ENCODE assay signal across 27 cellular contexts in genomic region chr10:120308590-120308989, GRCh38.
"Had no signal": no experiment of that assay in that cellular context is flagged by ENCODE, and none has a peak within 500 bp of the region (broad histone marks: within the 10 kb centered on the region; RNA-seq: fewer than 3 reads in every experiment).

No MANE protein-coding gene starts in this region.

- H3K9me3 ChIP-seq: neutrophil, pancreas, prostate gland, right lobe of liver, spleen, suprapubic skin, testis, tibial artery, transverse colon, upper lobe of right lung, uterus had no signal

- H3K36me3 ChIP-seq: neutrophil, pancreas, prostate gland, right lobe of liver, spleen, suprapubic skin, tibial artery, transverse colon, upper lobe of right lung, uterus had no signal

- H3K4me3 ChIP-seq: pancreas, prostate gland, right lobe of liver, skin epidermis, smooth muscle cell, spleen, suprapubic skin, testis, tibial artery, transverse colon, upper lobe of right lung, uterus had no signal

- H3K4me1 ChIP-seq: pancreas, prostate gland, right lobe of liver, spleen, suprapubic skin, testis, tibial artery, transverse colon, upper lobe of right lung, uterus had no signal

- DNase-seq: naive thymus-derived CD4-positive, alpha-beta T cell; natural killer cell; nucleus accumbens; pancreas; right cardiac atrium; right lobe of liver; spleen; stimulated activated CD4-positive, alpha-beta T cell treated with anti-CD3 and anti-CD28 coated beads, Interleukin-12 subunit alpha, Interleukin-12 subunit beta, amount 100 ng/mL, for 4 hours; stimulated activated CD4-positive, alpha-beta T cell treated with anti-CD3 and anti-CD28 coated beads, Interleukin-1b, Interleukin-23, amount 100 ng/mL, for 48 hours; stimulated activated CD4-positive, alpha-beta T cell treated with anti-CD3 and anti-CD28 coated beads, Interleukin-4, amount 100 ng/mL, for 1 hour; stimulated activated CD4-positive, alpha-beta T cell treated with anti-CD3 and anti-CD28 coated beads, Interleukin-4, amount 100 ng/mL, for 4 hours; stimulated activated CD8-positive, alpha-beta memory T cell treated with anti-CD3 and anti-CD28 coated beads, Interleukin-4, amount 100 ng/mL, for 48 hours; stimulated activated naive CD4-positive, alpha-beta T cell; stimulated activated naive CD8-positive, alpha-beta T cell treated with anti-CD3 and anti-CD28 coated beads, Interleukin-15, amount 100 ng/mL, for 72 hours; stimulated activated naive CD8-positive, alpha-beta T cell treated with anti-CD3 and anti-CD28 coated beads, Interleukin-15, Interleukin-2, amounts not matched to agents 100 U/mL and 50 U/mL, for 24 hours; substantia nigra; testis; tibial artery; transverse colon; upper lobe of right lung; uterus had no signal

- H3K27ac ChIP-seq: neutrophil, pancreas, prostate gland, right lobe of liver, skin epidermis, spleen, suprapubic skin, testis, tibial artery, transverse colon, upper lobe of right lung, uterus had no signal

- ATAC-seq: naive thymus-derived CD4-positive, alpha-beta T cell; natural killer cell; pancreas; right cardiac atrium; right lobe of liver; stimulated activated memory B cell treated with anti-CD40 and anti-IgM and Interleukin-4, amounts not matched to agents 10 μg/mL and 1 μg/mL and 100 μg/mL, for 72 hours; stimulated activated naive CD8-positive, alpha-beta T cell treated with anti-CD3 and anti-CD28 coated beads, Interleukin-15, amount 100 ng/mL, for 72 hours; stimulated activated naive CD8-positive, alpha-beta T cell treated with anti-CD3 and anti-CD28 coated beads, Interleukin-15, Interleukin-2, amounts not matched to agents 100 U/mL and 50 U/mL, for 24 hours; upper lobe of right lung had no signal

- H3K27me3 ChIP-seq: neutrophil, right lobe of liver, suprapubic skin, testis, tibial artery, upper lobe of right lung, uterus had no signal
